Comparison of ENCODE assay signal across 8 cellular contexts in the genomic region with DNA sequence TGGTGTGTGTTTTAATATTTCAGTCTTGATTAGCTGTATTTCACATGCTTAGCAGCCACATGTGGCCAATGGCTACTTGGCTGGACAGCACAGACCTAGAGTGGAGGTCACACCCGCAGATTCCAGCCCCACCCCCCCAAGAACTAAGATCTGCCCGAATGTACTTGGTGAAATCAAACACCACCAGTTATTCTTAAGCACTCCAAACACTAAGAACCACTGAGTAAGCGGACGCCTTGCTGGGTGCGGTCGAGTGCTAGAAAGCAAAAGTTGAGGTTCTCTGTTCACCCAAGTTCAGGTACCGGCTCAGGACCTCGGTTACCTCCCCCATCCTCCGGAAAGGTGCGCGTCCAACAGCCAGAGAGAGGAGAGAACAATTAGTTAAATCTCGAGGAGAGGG. TPM values are rescaled to one million over a fixed set of nuclear protein-coding genes. Genes with fewer than 3 reads are reported as not detected.
A peak's percentile ranks its signal among the peaks of the same experiment; 100 is the strongest.
DNase-seq lines count a peak whose midpoint lies in the region; ATAC-seq and TF ChIP-seq lines count a peak whose summit lies in the region.
"Not testable (repeated sequence)": the region's sequence is repeated elsewhere in the genome, so short reads cannot be mapped to it uniquely, and the experiment has no call there.

No MANE protein-coding gene starts in this region.

- H3K27me3 ChIP-seq in right lobe of liver; psoas muscle (ENCODE audit: insufficient read depth in 3 of 3, low read length in 2 of 3); upper lobe of right lung: not testable (repeated sequence)

- H3K9me3 Mint-ChIP-seq in activated CD4-positive, alpha-beta T cell treated with anti-CD3 and anti-CD28 coated beads for 36 hours (ENCODE audit: low read depth): not testable (repeated sequence)

- CTCF ChIA-PET in activated CD4-positive, alpha-beta T cell treated with anti-CD3 and anti-CD28 coated beads for 36 hours (lab: Charles Lee): interaction anchor here (0.6 to 1.6 kb wide), 2 partner anchors 15 to 81 kb away, joined by 3 to 5 read pairs; no protein-coding TSS in a partner anchor

- not testable (repeated sequence) for H3K27ac ChIP-seq in right lobe of liver, upper lobe of right lung
- H3K27ac ChIP-seq in psoas muscle: peak overlapping the region; percentile 97

- TF ChIP-seq CTCF in right lobe of liver (IDR thresholded peaks at IDR 0.05); psoas muscle (IDR thresholded peaks at IDR 0.05); upper lobe of right lung (IDR thresholded peaks at IDR 0.05): not testable (repeated sequence)

- DNase-seq in EL (peak; percentile 40), M059J (ENCODE audit: low read depth) (peak; percentile 44), astrocyte of the hippocampus (ENCODE audit: low read depth, low spot score) (peak; percentile 35), fibroblast of gingiva (ENCODE audit: low read depth) (peak; percentile 8)
- DNase-seq in activated CD4-positive, alpha-beta T cell treated with anti-CD3 and anti-CD28 coated beads for 36 hours: peak; percentile 29
- DNase-seq in right lobe of liver, psoas muscle, upper lobe of right lung: not testable (repeated sequence)

- not testable (repeated sequence) for ATAC-seq in activated CD4-positive, alpha-beta T cell treated with anti-CD3 and anti-CD28 coated beads for 36 hours; right lobe of liver; psoas muscle; upper lobe of right lung

- H3K4me3 Mint-ChIP-seq in activated CD4-positive, alpha-beta T cell treated with anti-CD3 and anti-CD28 coated beads for 36 hours: peak overlapping the region; percentile 92

- POLR2A ChIA-PET in activated CD4-positive, alpha-beta T cell treated with anti-CD3 and anti-CD28 coated beads for 36 hours (lab: Charles Lee): not testable (repeated sequence)

- WGBS in right lobe of liver (ENCODE audit: insufficient coverage, low coverage, low lambda C conversion rate, missing lambda C conversion rate): 17% methylated on average over 6 of the region's 12 CpGs
- WGBS in psoas muscle, 3 donors: 3 to 5% (median 4%) methylated on average over 6 to 12 of the region's 12 CpGs

- peaks cover 0 to 14% (median 6%) of the 10 kb centered on the region in 4 donors for H3K4me1 ChIP-seq in right lobe of liver
- peaks cover 28% of the 10 kb centered on the region for H3K4me1 ChIP-seq in psoas muscle
- H3K4me1 ChIP-seq in upper lobe of right lung: peaks cover 31% of the 10 kb centered on the region

- H3K27me3 Mint-ChIP-seq in activated CD4-positive, alpha-beta T cell treated with anti-CD3 and anti-CD28 coated beads for 36 hours: not testable (repeated sequence)

- intact Hi-C loops in activated CD4-positive, alpha-beta T cell treated with anti-CD3 and anti-CD28 coated beads for 36 hours (cut with DNase I, micrococcal nuclease): loop anchor here (5.0 kb wide), 6 partner anchors 60 to 775 kb away; a partner anchor contains a TSS
- intact Hi-C loops in right lobe of liver (cut with DNase I); upper lobe of right lung (cut with DNase I): not testable (repeated sequence)
- intact Hi-C loops in psoas muscle (cut with DNase I): loop anchor here in 1 of 2 donors (5.0 kb wide), 1 partner anchor 70 kb away; no protein-coding TSS in a partner anchor

- peak overlapping the region; percentile 96 for H3K27ac Mint-ChIP-seq in activated CD4-positive, alpha-beta T cell treated with anti-CD3 and anti-CD28 coated beads for 36 hours

- peaks cover 34% of the 10 kb centered on the region for H3K4me1 Mint-ChIP-seq in activated CD4-positive, alpha-beta T cell treated with anti-CD3 and anti-CD28 coated beads for 36 hours

- H3K36me3 Mint-ChIP-seq in activated CD4-positive, alpha-beta T cell treated with anti-CD3 and anti-CD28 coated beads for 36 hours (ENCODE audit: low read depth): peaks cover 50% of the 10 kb centered on the region

- not testable (repeated sequence) for TF ChIP-seq POLR2A in right lobe of liver (IDR thresholded peaks at IDR 0.05)

- H3K9me3 ChIP-seq in right lobe of liver, psoas muscle, upper lobe of right lung: not testable (repeated sequence)

- H3K4me3 ChIP-seq in right lobe of liver (peak overlapping the region; percentile 89 to 99 (median 97)), psoas muscle (peak overlapping the region; percentile 73), upper lobe of right lung (peak overlapping the region; percentile 91)

- H3K36me3 ChIP-seq in right lobe of liver (peaks cover 0 to 21% (median 9%) of the 10 kb centered on the region in 4 donors), psoas muscle (ENCODE audit: insufficient read depth in 1 of 2, low read depth in 1 of 2) (peaks cover 9 to 37% of the 10 kb centered on the region in 2 donors), upper lobe of right lung (peaks cover 28% of the 10 kb centered on the region)

RNA-seq across cellular contexts. Expression of a gene that starts 1.0 kb away (rescaled TPM):
- 164 and 181 TPM in 2 replicates for total RNA-seq in M059J (2014; rRNA removed; shearing (Covaris generic))
- total RNA-seq in activated CD4-positive, alpha-beta T cell treated with anti-CD3 and anti-CD28 coated beads for 36 hours: 100 to 1,000 TPM; 327 to 445 TPM
- total RNA-seq in right lobe of liver: 10 to 100 TPM; 29.0 to 61.9 (median 38.9) TPM
- total RNA-seq in psoas muscle: 100 to 1,000 TPM; 165 to 251 (median 187) TPM
- 100 to 1,000 TPM; 193 to 441 (median 352) TPM for polyA plus RNA-seq in psoas muscle
- 116 TPM for total RNA-seq in upper lobe of right lung

RNA-seq across cellular contexts. Expression of a gene that starts 15.5 kb away (rescaled TPM):
- total RNA-seq in M059J (2014; rRNA removed; shearing (Covaris generic)): 37.3 and 75.1 TPM in 2 replicates
- total RNA-seq in activated CD4-positive, alpha-beta T cell treated with anti-CD3 and anti-CD28 coated beads for 36 hours: 10 to 100 TPM; 23.0 to 41.0 TPM
- 100 to 1,000 TPM in 2 of 6 experiments, 10 to 100 TPM in 4; 68.1 to 150 (median 85.5) TPM for total RNA-seq in right lobe of liver
- 100 to 1,000 TPM; 103 to 143 (median 126) TPM for total RNA-seq in psoas muscle
- 100 to 1,000 TPM in 2 of 3 donors, 10 to 100 TPM in 1; 81.7 to 205 (median 183) TPM for polyA plus RNA-seq in psoas muscle
- 46.2 TPM for total RNA-seq in upper lobe of right lung

RNA-seq across cellular contexts. Expression of a gene that starts 30.6 kb away (rescaled TPM):
- total RNA-seq in M059J (2014; rRNA removed; shearing (Covaris generic)): 0.64 TPM in 1 of 2 replicates, not detected in the other
- total RNA-seq in activated CD4-positive, alpha-beta T cell treated with anti-CD3 and anti-CD28 coated beads for 36 hours: under 1 TPM; 0.51 to 0.55 TPM
- total RNA-seq in right lobe of liver: 1 to 10 TPM in 1 of 6 experiments, under 1 TPM in 4, not detected in 1; 0.31 to 1.1 (median 0.40) TPM
- 1 to 10 TPM in 1 of 4 donors, under 1 TPM in 3; 0.28 to 1.2 (median 0.60) TPM for total RNA-seq in psoas muscle
- under 1 TPM; 0.17 to 0.35 (median 0.30) TPM for polyA plus RNA-seq in psoas muscle
- 0.78 TPM for total RNA-seq in upper lobe of right lung

RNA-seq across cellular contexts. Expression of a gene that starts 43.5 kb away (rescaled TPM):
- 9.6 and 20.1 TPM in 2 replicates for total RNA-seq in M059J (2014; rRNA removed; shearing (Covaris generic))
- 10 to 100 TPM; 18.0 to 18.6 TPM for total RNA-seq in activated CD4-positive, alpha-beta T cell treated with anti-CD3 and anti-CD28 coated beads for 36 hours
- total RNA-seq in right lobe of liver (10 to 100 TPM in 4 of 6 experiments, 1 to 10 TPM in 2; 8.9 to 11.3 (median 10.4) TPM), psoas muscle (10 to 100 TPM; 11.1 to 22.9 (median 12.8) TPM), upper lobe of right lung (22.6 TPM)
- polyA plus RNA-seq in psoas muscle: 10 to 100 TPM; 16.8 to 21.8 (median 19.1) TPM

RNA-seq across cellular contexts. Expression of a gene that starts 52.2 kb away (rescaled TPM):
- total RNA-seq in M059J (2014; rRNA removed; shearing (Covaris generic)): 23.9 and 32.7 TPM in 2 replicates
- total RNA-seq in activated CD4-positive, alpha-beta T cell treated with anti-CD3 and anti-CD28 coated beads for 36 hours: 10 to 100 TPM; 11.5 to 15.0 TPM
- total RNA-seq in right lobe of liver: 10 to 100 TPM in 1 of 6 experiments, 1 to 10 TPM in 5; 3.8 to 14.2 (median 6.9) TPM
- total RNA-seq in psoas muscle: 10 to 100 TPM; 27.2 to 35.9 (median 29.8) TPM
- polyA plus RNA-seq in psoas muscle: 10 to 100 TPM; 20.9 to 27.4 (median 24.0) TPM
- total RNA-seq in upper lobe of right lung: 15.0 TPM
